ENCODE assay signal across 14 cellular contexts in genomic region chr11:19698493-19699292, GRCh38. TPM values are rescaled to one million over a fixed set of nuclear protein-coding genes. Genes with fewer than 3 reads are reported as not detected.
DNase-seq lines count a peak whose midpoint lies in the region; ATAC-seq and TF ChIP-seq lines count a peak whose summit lies in the region.
"Had no signal": no experiment of that assay in that cellular context is flagged by ENCODE, and none has a peak within 500 bp of the region (broad histone marks: within the 10 kb centered on the region; RNA-seq: fewer than 3 reads in every experiment).

No MANE protein-coding gene starts in this region.

- H3K27me3 ChIP-seq in MG63, result no peaks in the 10 kb centered on the region
- H3K27me3 ChIP-seq in esophagus muscularis mucosa, result no peaks in the 10 kb centered on the region
- H3K27me3 ChIP-seq in tibial nerve, result no peaks in the 10 kb centered on the region
- H3K27me3 ChIP-seq in SK-N-SH (ENCODE audit: insufficient read depth), result no peaks in the 10 kb centered on the region

- TF ChIP-seq RAD21 in SK-N-SH (IDR thresholded peaks at IDR 0.05; ENCODE audit: low read length), result no peak

- H3F3A ChIP-seq in SK-N-SH (replicated peaks; ENCODE audit: insufficient read depth), result peaks cover 4% of the 10 kb centered on the region

- no peak overlapping the region for H3K4me3 ChIP-seq in MG63
- H3K4me3 ChIP-seq in esophagus muscularis mucosa, result no peak overlapping the region
- H3K4me3 ChIP-seq in tibial nerve, result no peak overlapping the region
- H3K4me3 ChIP-seq in SK-N-SH (ENCODE audit: low read depth in 2 of 2, low read length in 1 of 2), result no peak overlapping the region
- H3K4me3 ChIP-seq: K562 had no signal

- no peak for TF ChIP-seq CTCF in esophagus muscularis mucosa (IDR thresholded peaks at IDR 0.05)
- no peak for TF ChIP-seq CTCF in tibial nerve (IDR thresholded peaks at IDR 0.05)
- TF ChIP-seq CTCF in SK-N-SH (IDR thresholded peaks at IDR 0.05), result no peak

- CTCF ChIA-PET in SK-N-SH (lab: Yijun Ruan, JAX), result interaction anchor here (0.6 to 2.0 kb wide), 9 partner anchors 12 to 195 kb away, joined by 3 to 10 read pairs (median 3); no protein-coding TSS in a partner anchor

- H3K9ac ChIP-seq in SK-N-SH, result no peak overlapping the region

- 79% methylated on average over 7 of the region's 8 CpGs for WGBS in esophagus muscularis mucosa
- WGBS in tibial nerve, 2 donors, result 77 to 86% methylated on average over 8 of the region's 8 CpGs
- WGBS in SK-N-SH (ENCODE audit: low lambda C conversion rate), result 87% methylated on average over 7 of the region's 8 CpGs

- H4K20me1 ChIP-seq in SK-N-SH (ENCODE audit: insufficient read depth), result peaks cover 8% of the 10 kb centered on the region; the same call in 1 of the 2 replicates

- H3K36me3 ChIP-seq in MG63 (no peaks in the 10 kb centered on the region), esophagus muscularis mucosa (no peaks in the 10 kb centered on the region), tibial nerve (no peaks in the 10 kb centered on the region), SK-N-SH (replicated peaks in 1 of 2; ENCODE audit: control insufficient read depth in 1 of 2, insufficient read depth in 2 of 2, low read length in 1 of 2) (no peaks in the 10 kb centered on the region)

- no peak for TF ChIP-seq EP300 in esophagus muscularis mucosa (IDR thresholded peaks at IDR 0.05)
- TF ChIP-seq EP300 in tibial nerve (IDR thresholded peaks at IDR 0.05), result peak; percentile 18 to 75
- TF ChIP-seq EP300 in SK-N-SH (IDR thresholded peaks at IDR 0.05; ENCODE audit: borderline replicate concordance in 1 of 2, low read depth in 1 of 2, low read length in 1 of 2), result no peak

- H3K9me3 ChIP-seq in MG63, result no peaks in the 10 kb centered on the region
- H3K9me3 ChIP-seq in esophagus muscularis mucosa, result no peaks in the 10 kb centered on the region
- H3K9me3 ChIP-seq in tibial nerve, result no peaks in the 10 kb centered on the region
- no peaks in the 10 kb centered on the region for H3K9me3 ChIP-seq in SK-N-SH

- H3K27ac ChIP-seq in esophagus muscularis mucosa (replicated peaks in 1 of 4) (peak overlapping the region; percentile 53 to 81 (median 70)), tibial nerve (peak overlapping the region in 1 of 4 donors; percentile 62), SK-N-SH (ENCODE audit: low read depth in 2 of 2, low read length in 1 of 2) (no peak overlapping the region)

- no peak overlapping the region for H3K4me2 ChIP-seq in SK-N-SH

- H3K4me1 ChIP-seq in esophagus muscularis mucosa (peaks cover 28 to 80% (median 65%) of the 10 kb centered on the region in 4 donors), tibial nerve (peaks cover 0 to 30% (median 2%) of the 10 kb centered on the region in 4 donors), SK-N-SH (ENCODE audit: control insufficient read depth in 1 of 2, insufficient read depth in 2 of 2, low read depth in 1 of 2, low read length in 1 of 2) (peaks cover 7 to 31% of the 10 kb centered on the region in 2 experiments; a peak in 2 of 4 replicates)

- peak; percentile 91 for DNase-seq in MG63
- DNase-seq in esophagus muscularis mucosa (ENCODE audit: extremely low spot score), result no peak
- DNase-seq in left lobe of liver (ENCODE audit: low spot score), result peak; percentile 94
- peak in 1 of 2 donors; percentile 78 for DNase-seq in tibial nerve (ENCODE audit: low spot score in 2 of 2)
- no peak for DNase-seq in SK-N-SH
- DNase-seq in GDM1 (lab: John Stamatoyannopoulos, UW), result no peak
- DNase-seq: activated effector memory CD4-positive, alpha-beta T cell treated with anti-CD3 and anti-CD28 coated beads, Interleukin-2, amount 50 U/mL, for 16 hours; COR-L47; NCI-H1436; NCI-H446; stimulated activated CD4-positive, alpha-beta T cell treated with anti-CD3 and anti-CD28 coated beads, Interleukin-4, amount 100 ng/mL, for 1 hour; SW 1271 had no signal

- peaks cover 42% of the 10 kb centered on the region for H3K79me2 ChIP-seq in SK-N-SH (ENCODE audit: insufficient read depth)

- TF ChIP-seq POLR2A in esophagus muscularis mucosa (IDR thresholded peaks at IDR 0.05; ENCODE audit: low read depth), result no peak
- no peak for TF ChIP-seq POLR2A in tibial nerve (IDR thresholded peaks at IDR 0.05)

- intact Hi-C loops in esophagus muscularis mucosa (cut with DNase I), result no loop called here

- no peak overlapping the region for H2AFZ ChIP-seq in SK-N-SH (ENCODE audit: low read depth)

- peak; percentile 96 for ATAC-seq in left lobe of liver
- ATAC-seq in GM21723 (IDR thresholded peaks at IDR 0.05; ENCODE audit: unreplicated experiment), result no peak
- ATAC-seq: K562 had no signal

- no peaks in the 10 kb centered on the region for H3K9me2 ChIP-seq in SK-N-SH

- POLR2A ChIA-PET in SK-N-SH (lab: Yijun Ruan, JAX), result no interaction called here

TF ChIP-seq in SK-N-SH, 30 proteins besides CTCF, POLR2A, EP300 and RAD21:
- TF ChIP-seq CHD2 (IDR thresholded peaks at IDR 0.05; ENCODE audit: low read length, partially characterized antibody) (no peak), ELF1 (IDR thresholded peaks at IDR 0.05) (no peak), FOXJ3 (CRISPR knock-in tag; IDR thresholded peaks at IDR 0.05) (no peak), RXRA (IDR thresholded peaks at IDR 0.05; ENCODE audit: borderline replicate concordance, low read depth) (no peak), TAF1 (IDR thresholded peaks at IDR 0.05; ENCODE audit: borderline replicate concordance, low read depth, low read length) (no peak), YY1 (IDR thresholded peaks at IDR 0.05; ENCODE audit: low read depth) (no peak)

RNA-seq across cellular contexts. Expression of gene NAV2, which starts 13.9 kb away (rescaled TPM):
- 3.7 and 5.0 TPM in 2 replicates for total RNA-seq in MG63 (2014; rRNA removed; shearing (Covaris generic); ENCODE audit: low replicate concordance)
- total RNA-seq in esophagus muscularis mucosa, result 10 to 100 TPM; 21.9 to 57.0 (median 37.5) TPM
- 32.0 TPM for total RNA-seq in left lobe of liver
- 10 to 100 TPM; 19.2 to 34.7 (median 25.8) TPM for total RNA-seq in tibial nerve
- 19.0 and 26.2 TPM in 2 replicates for polyA plus RNA-seq in SK-N-SH (2012; rRNA removed)
- polyA plus RNA-seq in SK-N-SH (2012; cell fraction: cytosol; rRNA removed), result 12.8 and 16.1 TPM in 2 replicates
- polyA plus RNA-seq in SK-N-SH (2012; cell fraction: nucleus; rRNA removed), result 106 and 129 TPM in 2 replicates

Comparison
In these comparisons a context has a peak if more than half of its experiments do, and no peak if none do; other contexts are left out.
1. DNase-seq: peak in MG63 (single experiment) and left lobe of liver (single experiment); none in esophagus muscularis mucosa (single experiment), SK-N-SH (single experiment) and GDM1 (single experiment).
2. H3K27ac ChIP-seq: peak in esophagus muscularis mucosa (4 of 4); none in SK-N-SH (0 of 2).